8 cellular contexts compared by ENCODE assay signal in the genomic region with DNA sequence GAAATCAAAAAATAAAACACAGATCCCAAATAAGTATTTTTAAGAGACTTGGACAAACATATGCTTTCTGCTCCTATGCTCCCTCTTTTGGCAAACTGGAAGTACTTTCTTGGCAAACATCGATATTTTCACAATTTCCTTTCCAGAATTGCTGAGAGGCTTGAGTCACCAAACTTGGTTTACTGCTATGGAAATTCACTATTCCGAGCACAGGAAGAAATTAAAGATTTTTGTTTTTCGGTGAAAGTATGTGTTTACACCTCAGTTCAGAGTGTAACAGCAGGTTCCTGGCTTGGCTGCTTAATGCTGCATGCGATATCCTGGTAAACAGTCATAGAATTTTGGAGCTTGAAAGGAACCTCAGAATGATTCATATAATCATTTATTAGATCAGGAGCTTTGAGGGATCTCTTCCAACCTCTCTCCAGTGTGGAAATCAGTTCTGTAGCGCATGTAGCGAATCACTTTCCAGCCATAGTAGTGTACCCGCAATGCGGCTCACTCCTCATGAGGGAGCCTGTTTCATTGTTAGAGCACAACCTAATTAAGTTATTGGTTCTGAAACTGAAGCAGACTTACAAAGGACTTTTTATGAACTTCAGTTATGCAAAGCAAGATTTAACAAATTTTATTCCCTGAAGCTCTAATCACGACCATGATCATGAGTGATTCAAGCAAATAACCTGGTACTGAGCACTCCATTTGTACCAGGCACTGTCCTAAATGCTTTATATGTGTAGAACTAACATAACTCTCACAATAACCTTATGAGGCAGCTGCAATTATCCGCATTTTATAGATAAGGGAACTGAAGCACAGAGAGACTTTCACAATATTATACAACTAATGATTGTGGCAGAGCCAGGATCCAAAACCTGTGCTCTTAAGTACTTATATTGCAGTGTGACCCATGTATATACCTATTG. TPM values are rescaled to one million over a fixed set of nuclear protein-coding genes. Genes with fewer than 3 reads are reported as not detected.
DNase-seq lines count a peak whose midpoint lies in the region; ATAC-seq and TF ChIP-seq lines count a peak whose summit lies in the region.

No MANE protein-coding gene starts in this region.

- 28% methylated on average over 10 of the region's 10 CpGs for WGBS in right cardiac atrium
- 65 to 81% (median 69%) methylated on average over 10 of the region's 10 CpGs for WGBS in spleen, 5 donors

- H3K4me1 ChIP-seq in ACC112 (ENCODE audit: control insufficient read depth, insufficient read depth, low read length, unreplicated experiment) (peaks cover 17% of the 10 kb centered on the region), right cardiac atrium (ENCODE audit: control insufficient read depth, insufficient read depth, low read length) (peaks cover 2% of the 10 kb centered on the region), spleen (peaks cover 0 to 16% (median 10%) of the 10 kb centered on the region in 6 donors)

- H3K27me3 ChIP-seq in ACC112 (ENCODE audit: insufficient read depth, low read length) (no peaks in the 10 kb centered on the region), right cardiac atrium (ENCODE audit: control insufficient read depth, insufficient read depth) (no peaks in the 10 kb centered on the region), spleen (replicated peaks in 1 of 7) (no peaks in the 10 kb centered on the region)

- intact Hi-C loops in right cardiac atrium (cut with DNase I) (loop anchor here (10.0 kb wide), 3 partner anchors 60 to 210 kb away; a partner anchor contains a TSS), spleen (cut with DNase I; ENCODE audit: low total_unique reads) (no loop called here)

- H3K27ac ChIP-seq in ACC112 (ENCODE audit: low read depth, low read length) (peak overlapping the region; percentile 66), angular gyrus (ENCODE audit: low read depth, low read length) (peak overlapping the region; percentile 88), right cardiac atrium (ENCODE audit: low read length) (peak overlapping the region; percentile 64), spleen (peak overlapping the region in 3 of 8 donors; percentile 9 to 53 (median 12))

- no peak for TF ChIP-seq POLR2A in spleen (IDR thresholded peaks at IDR 0.05)

- H3K79me2 ChIP-seq in ACC112 (ENCODE audit: control insufficient read depth, insufficient read depth, low read length, unreplicated experiment), result no peaks in the 10 kb centered on the region

- peak in 7 of 11 experiments; percentile 33 to 51 (median 47) for TF ChIP-seq CTCF in spleen (IDR thresholded peaks at IDR 0.05 in 8 of 11, conservative IDR thresholded peaks at IDR 0.05 in 3 of 11)

- DNase-seq in HS-5 (ENCODE audit: low read depth) (peak; percentile 75), right cardiac atrium (no peak), spleen (no peak), SHP77 treated with DMSO at 0.1 percent for 48 hours (lab: John Stamatoyannopoulos, UW) (no peak)

- ATAC-seq in right cardiac atrium, result peak; percentile 78 to 82
- ATAC-seq in GM18498 (IDR thresholded peaks at IDR 0.05; ENCODE audit: unreplicated experiment), result no peak
- ATAC-seq in HG02884 (IDR thresholded peaks at IDR 0.05; ENCODE audit: unreplicated experiment), result no peak

- H3K4me3 ChIP-seq in ACC112 (ENCODE audit: low read depth, low read length) (peak overlapping the region; percentile 72), right cardiac atrium (ENCODE audit: low read length) (peak overlapping the region; percentile 26), spleen (no peak overlapping the region)

- H3K36me3 ChIP-seq in ACC112 (ENCODE audit: insufficient read depth, low read length) (no peaks in the 10 kb centered on the region), spleen (peaks cover 0 to under 1% (median 0%) of the 10 kb centered on the region in 6 donors)

- H3K9me3 ChIP-seq in right cardiac atrium (ENCODE audit: control insufficient read depth, low read length) (no peaks in the 10 kb centered on the region), spleen (no peaks in the 10 kb centered on the region)

- H2AFZ ChIP-seq in ACC112 (ENCODE audit: low read length, unreplicated experiment), result peak overlapping the region; percentile 84

RNA-seq across cellular contexts. Expression of a gene that starts 56.4 kb away (rescaled TPM):
- total RNA-seq in right cardiac atrium (1,000 to 10,000 TPM; 2,744 to 3,920 (median 3,065) TPM), spleen (100 to 1,000 TPM in 6 of 7 donors, 10 to 100 TPM in 1; 89.8 to 143 (median 118) TPM)
- polyA plus RNA-seq in right cardiac atrium (1,499 TPM), spleen (10 to 100 TPM in 2 of 3 donors, 1 to 10 TPM in 1; 7.8 to 18.4 (median 12.3) TPM)

Comparison
In these comparisons a context has a peak if more than half of its experiments do, and no peak if none do; other contexts are left out.
1. H3K4me3 ChIP-seq: peak in ACC112 (single experiment) and right cardiac atrium (single experiment); none in spleen (0 of 8).
2. ATAC-seq: peak in right cardiac atrium (2 of 2); none in GM18498 (single experiment) and HG02884 (single experiment).
3. RNA of a gene that starts 56.4 kb away (total RNA-seq): 2,744 to 3,920 TPM in right cardiac atrium; 89.8 to 143 TPM in spleen; every median in the first group is over 10 times any median in the second.